11 cellular contexts compared by ENCODE assay signal in the genomic region with DNA sequence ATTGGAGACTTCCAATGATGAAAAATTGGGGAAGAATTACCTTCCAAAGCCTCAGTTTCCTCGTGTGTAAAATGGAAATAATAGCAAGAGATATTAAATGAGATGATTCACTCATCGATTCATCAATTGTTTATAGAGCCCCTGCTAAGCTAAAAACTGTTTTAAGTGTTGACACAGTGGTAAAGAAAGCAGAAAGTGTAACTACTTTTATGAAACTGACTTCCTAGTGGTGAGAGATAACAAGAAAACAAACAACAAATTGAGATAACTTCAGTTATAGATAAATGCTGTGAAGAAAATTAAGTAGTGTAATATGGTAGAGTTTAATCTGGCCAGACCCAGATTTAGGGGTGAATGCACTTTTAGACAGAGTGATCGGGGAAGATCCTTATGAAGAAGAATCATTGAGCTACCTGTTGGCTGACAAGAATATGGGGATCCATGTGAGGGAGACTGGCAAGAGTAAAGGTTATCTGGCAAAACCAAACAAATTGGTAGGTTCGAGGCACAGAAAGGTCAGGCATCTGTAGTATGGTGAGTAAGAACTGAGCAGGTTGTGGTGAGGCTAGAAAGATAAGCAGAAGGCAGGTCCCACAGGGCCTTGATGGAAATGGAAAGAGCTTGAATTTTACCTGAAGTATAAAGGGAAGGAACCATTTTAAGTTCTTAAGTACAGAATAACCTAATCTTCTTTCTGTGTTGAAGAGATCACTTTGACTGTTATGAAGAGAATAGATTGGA. TPM values are rescaled to one million over a fixed set of nuclear protein-coding genes. Genes with fewer than 3 reads are reported as not detected.
A peak's percentile ranks its signal among the peaks of the same experiment; 100 is the strongest.
DNase-seq lines count a peak whose midpoint lies in the region; ATAC-seq and TF ChIP-seq lines count a peak whose summit lies in the region.
"Had no signal": no experiment of that assay in that cellular context is flagged by ENCODE, and none has a peak within 500 bp of the region (broad histone marks: within the 10 kb centered on the region; RNA-seq: fewer than 3 reads in every experiment).

No MANE protein-coding gene starts in this region.

- H3K4me1 Mint-ChIP-seq in dendritic cell treated with granulocyte-macrophage colony-stimulating factor and Interleukin-4, amounts not matched to agents 40 ng/mL and 50 ng/mL, for 4 days (ENCODE audit: low read depth) = peaks cover 44% of the 10 kb centered on the region
- no peaks in the 10 kb centered on the region for H3K4me1 Mint-ChIP-seq in osteocyte (ENCODE audit: unreplicated experiment)
- no peaks in the 10 kb centered on the region for H3K4me1 Mint-ChIP-seq in progenitor cell of endocrine pancreas (ENCODE audit: low read depth)

- H3K27me3 ChIP-seq in Karpas-422 (ENCODE audit: low read length) = no peaks in the 10 kb centered on the region

- ATAC-seq in GM18502 (IDR thresholded peaks at IDR 0.05; ENCODE audit: poor library complexity, unreplicated experiment) = peak; percentile 61
- ATAC-seq in GM21786 (IDR thresholded peaks at IDR 0.05; ENCODE audit: unreplicated experiment) = peak; percentile 40
- no peak for ATAC-seq in left cardiac atrium

- peaks cover 98% of the 10 kb centered on the region for H3K4me1 ChIP-seq in Karpas-422 (ENCODE audit: low read length)

- peak overlapping the region; percentile 28 for H3K4me3 Mint-ChIP-seq in dendritic cell treated with granulocyte-macrophage colony-stimulating factor and Interleukin-4, amounts not matched to agents 40 ng/mL and 50 ng/mL, for 4 days
- H3K4me3 Mint-ChIP-seq in osteocyte (ENCODE audit: unreplicated experiment) (no peak overlapping the region), progenitor cell of endocrine pancreas (ENCODE audit: low read depth) (no peak overlapping the region)

- H3K9me3 Mint-ChIP-seq in dendritic cell treated with granulocyte-macrophage colony-stimulating factor and Interleukin-4, amounts not matched to agents 40 ng/mL and 50 ng/mL, for 4 days = no peaks in the 10 kb centered on the region
- peaks cover 11% of the 10 kb centered on the region for H3K9me3 Mint-ChIP-seq in osteocyte (ENCODE audit: unreplicated experiment)
- H3K9me3 Mint-ChIP-seq in progenitor cell of endocrine pancreas (ENCODE audit: low read depth) = peaks cover 5% of the 10 kb centered on the region

- peak overlapping the region; percentile 19; the same call in 1 of the 2 replicates for H3K4me3 ChIP-seq in Karpas-422 (ENCODE audit: low read length)

- peak overlapping the region; percentile 56 for H3K27ac Mint-ChIP-seq in dendritic cell treated with granulocyte-macrophage colony-stimulating factor and Interleukin-4, amounts not matched to agents 40 ng/mL and 50 ng/mL, for 4 days
- no peak overlapping the region for H3K27ac Mint-ChIP-seq in osteocyte (ENCODE audit: unreplicated experiment)
- H3K27ac Mint-ChIP-seq in progenitor cell of endocrine pancreas = no peak overlapping the region

- H3K27ac ChIP-seq in Karpas-422 (ENCODE audit: low read length) = peak overlapping the region; percentile 99

- peak overlapping the region; percentile 63 for H3K9ac ChIP-seq in Karpas-422 (ENCODE audit: low read length)

- no peak for TF ChIP-seq CTCF in osteocyte (IDR thresholded peaks at IDR 0.05)
- no peak for TF ChIP-seq CTCF in progenitor cell of endocrine pancreas (IDR thresholded peaks at IDR 0.05; ENCODE audit: unreplicated experiment)

- peaks cover 63% of the 10 kb centered on the region for H3K36me3 ChIP-seq in Karpas-422 (ENCODE audit: insufficient read depth, low read length)

- H3K9me3 ChIP-seq in Karpas-422 (ENCODE audit: low read length) = 0 out of 2 replicates have a peak, but pooled peaks cover 2% of the 10 kb centered on the region

- peak; percentile 66 for DNase-seq in Karpas-422
- DNase-seq in NOMO-1 treated with DMSO at 0.1 percent for 48 hours (lab: John Stamatoyannopoulos, UW; ENCODE audit: unreplicated experiment) = no peak
- no peak for DNase-seq in left cardiac atrium
- no peak for DNase-seq in osteocyte (ENCODE audit: extremely low spot score, unreplicated experiment)
- DNase-seq in progenitor cell of endocrine pancreas (ENCODE audit: low spot score, unreplicated experiment) = no peak
- DNase-seq: NCI-H1092 treated with DMSO at 0.1 percent for 48 hours, posterior cingulate gyrus had no signal

- H3K9me2 ChIP-seq in Karpas-422 (replicated peaks; ENCODE audit: insufficient read depth, low read length) = no peaks in the 10 kb centered on the region

- H3K79me2 ChIP-seq in Karpas-422 (ENCODE audit: low read length) = peaks cover 82% of the 10 kb centered on the region

- H3K4me2 ChIP-seq in Karpas-422 (ENCODE audit: low read depth, low read length, poor library complexity, severe bottlenecking) = peak overlapping the region; percentile 86

- H3K27me3 Mint-ChIP-seq in dendritic cell treated with granulocyte-macrophage colony-stimulating factor and Interleukin-4, amounts not matched to agents 40 ng/mL and 50 ng/mL, for 4 days = no peaks in the 10 kb centered on the region
- H3K27me3 Mint-ChIP-seq in osteocyte (ENCODE audit: unreplicated experiment) (no peaks in the 10 kb centered on the region), progenitor cell of endocrine pancreas (no peaks in the 10 kb centered on the region)

- intact Hi-C loops in dendritic cell treated with granulocyte-macrophage colony-stimulating factor and Interleukin-4, amounts not matched to agents 40 ng/mL and 50 ng/mL, for 4 days (cut with micrococcal nuclease) = no loop called here
- intact Hi-C loops in left cardiac atrium (cut with DNase I) = no loop called here

- H2AFZ ChIP-seq in Karpas-422 (ENCODE audit: low read length) = no peak overlapping the region

- no peaks in the 10 kb centered on the region for H4K20me1 ChIP-seq in Karpas-422 (ENCODE audit: insufficient read depth, low read depth, low read length)

- H3K36me3 Mint-ChIP-seq in dendritic cell treated with granulocyte-macrophage colony-stimulating factor and Interleukin-4, amounts not matched to agents 40 ng/mL and 50 ng/mL, for 4 days (ENCODE audit: low read depth) = peaks cover 56% of the 10 kb centered on the region
- H3K36me3 Mint-ChIP-seq in osteocyte (ENCODE audit: unreplicated experiment) (no peaks in the 10 kb centered on the region), progenitor cell of endocrine pancreas (ENCODE audit: insufficient read depth) (no peaks in the 10 kb centered on the region)

RNA-seq across cellular contexts. Expression of gene PTPRC, which starts 10.9 kb away (rescaled TPM):
- total RNA-seq in Karpas-422 (2014; rRNA removed; shearing (Covaris generic); ENCODE audit: low replicate concordance) = 367 and 812 TPM in 2 replicates
- total RNA-seq in left cardiac atrium (10 to 100 TPM; 11.0 to 24.2 TPM), osteocyte (not detected in 2 replicates), progenitor cell of endocrine pancreas (not detected in 2 replicates)
- total RNA-seq: epithelial cell of proximal tubule had no signal

Comparison
In these comparisons a context has a peak if more than half of its experiments do, and no peak if none do; other contexts are left out.
1. ATAC-seq: peak in GM18502 (single experiment) and GM21786 (single experiment); none in left cardiac atrium (0 of 2).
2. RNA of gene PTPRC, which starts 10.9 kb away (total RNA-seq): 367 to 812 TPM in Karpas-422; 11.0 to 24.2 TPM in left cardiac atrium, not detected in progenitor cell of endocrine pancreas and not detected in osteocyte; every median in the first group is over 10 times any median in the second.